In the genomic region with DNA sequence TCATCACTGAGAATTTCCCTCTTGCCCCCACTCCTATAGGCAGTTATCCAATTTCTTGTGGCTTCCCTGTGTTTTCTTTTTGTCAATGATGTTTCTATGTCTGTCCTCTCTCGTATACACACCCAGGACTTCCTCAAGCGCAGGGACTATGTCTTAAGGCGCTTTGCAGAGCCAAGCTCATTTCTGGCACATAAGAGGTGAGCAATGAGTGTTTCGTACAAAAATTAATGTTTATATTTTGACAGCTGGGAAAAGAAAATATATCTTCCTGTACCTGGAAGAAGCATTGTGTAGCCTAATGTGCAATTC, we compare ENCODE assay signal across 8 cellular contexts. TPM values are rescaled to one million over a fixed set of nuclear protein-coding genes. Genes with fewer than 3 reads are reported as not detected.
DNase-seq lines count a peak whose midpoint lies in the region; ATAC-seq and TF ChIP-seq lines count a peak whose summit lies in the region.

No MANE protein-coding gene starts in this region.

- peaks cover 59% of the 10 kb centered on the region for H3K36me3 Mint-ChIP-seq in activated CD8-positive, alpha-beta T cell treated with anti-CD3 and anti-CD28 coated beads, Interleukin-2, amount 10 ng/mL, durations not matched to agents 7 days and 5 days (ENCODE audit: low read depth)

- ATAC-seq in left cardiac atrium (no peak), sciatic nerve (no peak)
- ATAC-seq in activated CD8-positive, alpha-beta T cell treated with anti-CD3 and anti-CD28 coated beads, Interleukin-2, amount 10 ng/mL, durations not matched to agents 7 days and 5 days, result no peak

- in situ Hi-C loops in GM13977 (cut with MboI; ENCODE audit: low pct_unique_long_range_greater_than_20kb, low sequenced_read_pairs, unreplicated experiment), result no loop called here

- H3K4me1 ChIP-seq in right atrium auricular region (peaks cover 0 to 38% of the 10 kb centered on the region in 2 donors), subcutaneous abdominal adipose tissue (ENCODE audit: control insufficient read depth in 5 of 5, insufficient read depth in 5 of 5, low read length in 5 of 5) (peaks cover 20 to 49% (median 45%) of the 10 kb centered on the region in 5 donors)

- peak overlapping the region; percentile 98 for H3K4me3 Mint-ChIP-seq in activated CD8-positive, alpha-beta T cell treated with anti-CD3 and anti-CD28 coated beads, Interleukin-2, amount 10 ng/mL, durations not matched to agents 7 days and 5 days

- H3K4me1 Mint-ChIP-seq in activated CD8-positive, alpha-beta T cell treated with anti-CD3 and anti-CD28 coated beads, Interleukin-2, amount 10 ng/mL, durations not matched to agents 7 days and 5 days (ENCODE audit: low read depth), result peaks cover 55% of the 10 kb centered on the region

- H3K4me3 ChIP-seq in right atrium auricular region, result peak overlapping the region; percentile 88 to 98
- peak overlapping the region; percentile 90 for H3K4me3 ChIP-seq in iPS-18c (ENCODE audit: insufficient read depth, low read depth, low read length)
- H3K4me3 ChIP-seq in subcutaneous abdominal adipose tissue (ENCODE audit: low read depth in 1 of 5, low read length in 5 of 5), result peak overlapping the region; percentile 74 to 96 (median 87)

- peak overlapping the region; percentile 98 for H3K27ac ChIP-seq in right atrium auricular region
- peak overlapping the region; percentile 98 for H3K27ac ChIP-seq in subcutaneous abdominal adipose tissue (ENCODE audit: low read depth, low read length)

- intact Hi-C loops in left cardiac atrium (cut with DNase I), result loop anchor here in 1 of 2 donors (10.0 kb wide), 1 partner anchor 50 kb away; a partner anchor contains a TSS
- intact Hi-C loops in sciatic nerve (cut with DNase I), result no loop called here

- no peaks in the 10 kb centered on the region for H3K27me3 Mint-ChIP-seq in activated CD8-positive, alpha-beta T cell treated with anti-CD3 and anti-CD28 coated beads, Interleukin-2, amount 10 ng/mL, durations not matched to agents 7 days and 5 days (ENCODE audit: low read depth)

- H3K27ac Mint-ChIP-seq in activated CD8-positive, alpha-beta T cell treated with anti-CD3 and anti-CD28 coated beads, Interleukin-2, amount 10 ng/mL, durations not matched to agents 7 days and 5 days, result peak overlapping the region; percentile 100

- CTCF ChIA-PET in activated CD8-positive, alpha-beta T cell treated with anti-CD3 and anti-CD28 coated beads, Interleukin-2, amount 10 ng/mL, durations not matched to agents 7 days and 5 days (lab: Charles Lee), result interaction anchor here (0.6 to 3.5 kb wide), 11 partner anchors 10 to 77 kb away, joined by 3 to 15 read pairs (median 6); no protein-coding TSS in a partner anchor

- DNase-seq in right atrium auricular region (ENCODE audit: low spot score) (no peak), left cardiac atrium (no peak), activated gamma-delta T cell treated with Interleukin-2 at 50 U/mL for 16 hours (no peak), sciatic nerve (ENCODE audit: low spot score) (no peak), GM13977 (ENCODE audit: low spot score) (no peak)
- peak; percentile 37 for DNase-seq in activated CD8-positive, alpha-beta T cell treated with anti-CD3 and anti-CD28 coated beads, Interleukin-2, amount 10 ng/mL, durations not matched to agents 7 days and 5 days

- H3K27me3 ChIP-seq in right atrium auricular region, result no peaks in the 10 kb centered on the region
- H3K27me3 ChIP-seq in subcutaneous abdominal adipose tissue (ENCODE audit: control insufficient read depth in 5 of 5, insufficient read depth in 4 of 5, low read length in 5 of 5), result peaks cover 0 to 6% (median 0%) of the 10 kb centered on the region in 5 donors

- peaks cover 7% of the 10 kb centered on the region for H3K36me3 ChIP-seq in right atrium auricular region
- peaks cover 4 to 14% (median 8%) of the 10 kb centered on the region in 5 donors for H3K36me3 ChIP-seq in subcutaneous abdominal adipose tissue (ENCODE audit: control insufficient read depth in 5 of 5, insufficient read depth in 5 of 5, low read length in 5 of 5)

- no peaks in the 10 kb centered on the region for H3K9me3 Mint-ChIP-seq in activated CD8-positive, alpha-beta T cell treated with anti-CD3 and anti-CD28 coated beads, Interleukin-2, amount 10 ng/mL, durations not matched to agents 7 days and 5 days (ENCODE audit: insufficient read depth)

- peak overlapping the region; percentile 91 to 97 (median 95) for H3K9ac ChIP-seq in subcutaneous abdominal adipose tissue (ENCODE audit: low read length in 5 of 5)

- POLR2A ChIA-PET in activated CD8-positive, alpha-beta T cell treated with anti-CD3 and anti-CD28 coated beads, Interleukin-2, amount 10 ng/mL, durations not matched to agents 7 days and 5 days (lab: Charles Lee), result interaction anchor here (0.6 to 6.0 kb wide), 16 partner anchors 9 to 246 kb away, joined by 3 to 64 read pairs (median 6); a partner anchor contains a TSS

- H3K9me3 ChIP-seq in right atrium auricular region (no peaks in the 10 kb centered on the region), iPS-18c (ENCODE audit: control insufficient read depth, insufficient read depth, low read length) (no peaks in the 10 kb centered on the region), subcutaneous abdominal adipose tissue (ENCODE audit: control insufficient read depth in 5 of 5, low read length in 5 of 5) (no peaks in the 10 kb centered on the region)

- TF ChIP-seq CTCF in right atrium auricular region (IDR thresholded peaks at IDR 0.05) (no peak), GM13977 (IDR thresholded peaks at IDR 0.05; ENCODE audit: extremely low read depth, insufficient read depth, missing control alignments) (no peak)

RNA-seq across cellular contexts. Expression of a gene that starts 1.0 kb away (rescaled TPM):
- 10 to 100 TPM; 39.9 to 41.0 TPM for total RNA-seq in right atrium auricular region
- 10 to 100 TPM; 45.2 to 74.2 TPM for total RNA-seq in left cardiac atrium
- 100 to 1,000 TPM; 106 to 116 TPM for total RNA-seq in activated CD8-positive, alpha-beta T cell treated with anti-CD3 and anti-CD28 coated beads, Interleukin-2, amount 10 ng/mL, durations not matched to agents 7 days and 5 days
- total RNA-seq in sciatic nerve, result 139 TPM

RNA-seq across cellular contexts. Expression of a gene that starts 1.5 kb away (rescaled TPM):
- 10 to 100 TPM; 57.1 to 69.7 TPM for total RNA-seq in right atrium auricular region
- total RNA-seq in left cardiac atrium, result 100 to 1,000 TPM in 1 of 2 donors, 10 to 100 TPM in 1; 88.9 to 139 TPM
- 10 to 100 TPM; 59.4 to 61.1 TPM for total RNA-seq in activated CD8-positive, alpha-beta T cell treated with anti-CD3 and anti-CD28 coated beads, Interleukin-2, amount 10 ng/mL, durations not matched to agents 7 days and 5 days
- total RNA-seq in sciatic nerve, result 74.0 TPM

RNA-seq across cellular contexts. Expression of a gene that starts 33.3 kb away (rescaled TPM):
- total RNA-seq in right atrium auricular region (10 to 100 TPM; 13.1 to 14.4 TPM), left cardiac atrium (10 to 100 TPM; 21.2 to 23.7 TPM), sciatic nerve (54.3 TPM)
- total RNA-seq in activated CD8-positive, alpha-beta T cell treated with anti-CD3 and anti-CD28 coated beads, Interleukin-2, amount 10 ng/mL, durations not matched to agents 7 days and 5 days, result 10 to 100 TPM; 46.0 to 49.9 TPM

RNA-seq across cellular contexts. Expression of a gene that starts 52.3 kb away (rescaled TPM):
- total RNA-seq in right atrium auricular region (100 to 1,000 TPM in 1 of 2 donors, 10 to 100 TPM in 1; 59.3 to 105 TPM), left cardiac atrium (100 to 1,000 TPM; 122 to 143 TPM), sciatic nerve (77.1 TPM)
- 100 to 1,000 TPM; 176 to 179 TPM for total RNA-seq in activated CD8-positive, alpha-beta T cell treated with anti-CD3 and anti-CD28 coated beads, Interleukin-2, amount 10 ng/mL, durations not matched to agents 7 days and 5 days

RNA-seq across cellular contexts. Expression of a gene that starts 52.5 kb away (rescaled TPM):
- 10 to 100 TPM; 24.3 to 58.0 TPM for total RNA-seq in right atrium auricular region
- total RNA-seq in left cardiac atrium, result 10 to 100 TPM; 33.1 to 38.1 TPM
- 10 to 100 TPM; 58.7 to 62.2 TPM for total RNA-seq in activated CD8-positive, alpha-beta T cell treated with anti-CD3 and anti-CD28 coated beads, Interleukin-2, amount 10 ng/mL, durations not matched to agents 7 days and 5 days
- total RNA-seq in sciatic nerve, result 41.9 TPM
